ENCODE assay signal across 1 cellular context in genomic region chr4:172736046-172736445, GRCh38.
TF ChIP-seq lines count a peak whose summit lies in the region.

No MANE protein-coding gene starts in this region.

TF ChIP-seq in GM23338, 12 proteins besides CTCF, POLR2A, EP300 and RAD21 (continued from another document):
- TF ChIP-seq ZNF462 (CRISPR knock-in tag; IDR thresholded peaks at IDR 0.05) (no peak), POLR2AphosphoS5 (IDR thresholded peaks at IDR 0.05; ENCODE audit: low read depth) (no peak), NANOG (IDR thresholded peaks at IDR 0.05; ENCODE audit: borderline replicate concordance) (no peak), CREB1 (CRISPR knock-in tag; IDR thresholded peaks at IDR 0.05; ENCODE audit: low read depth) (no peak), ZNF331 (CRISPR knock-in tag; IDR thresholded peaks at IDR 0.05; ENCODE audit: low read depth) (no peak), EZH2 (IDR thresholded peaks at IDR 0.05; ENCODE audit: low read depth, unreplicated experiment) (no peak)
TF ChIP-seq in GM23338: peak in this region for 0.
